12 cellular contexts compared by ENCODE assay signal in genomic region chr11:120401506-120401905, GRCh38.
A peak's percentile ranks its signal among the peaks of the same experiment; 100 is the strongest.
DNase-seq lines count a peak whose midpoint lies in the region; ATAC-seq and TF ChIP-seq lines count a peak whose summit lies in the region.
"Had no signal": no experiment of that assay in that cellular context is flagged by ENCODE, and none has a peak within 500 bp of the region (broad histone marks: within the 10 kb centered on the region; RNA-seq: fewer than 3 reads in every experiment).

No MANE protein-coding gene starts in this region.

- H4K20me1 ChIP-seq in PC-3 (ENCODE audit: low read length) (peaks cover 11% of the 10 kb centered on the region), osteoblast (ENCODE audit: insufficient read depth, low read length) (peaks cover 43% of the 10 kb centered on the region)

- TF ChIP-seq POLR2A in prostate gland (IDR thresholded peaks at IDR 0.05), result no peak

- H3K4me3 ChIP-seq in PC-3 (ENCODE audit: low read length), result peak overlapping the region; percentile 59
- no peak overlapping the region for H3K4me3 ChIP-seq in epithelial cell of esophagus (ENCODE audit: low read length)
- peak overlapping the region; percentile 68 for H3K4me3 ChIP-seq in osteoblast (ENCODE audit: insufficient read depth, low read length)
- no peak overlapping the region for H3K4me3 ChIP-seq in prostate gland
- H3K4me3 ChIP-seq: BLaER1, HAP-1 had no signal

- intact Hi-C loops in PC-3 (cut with micrococcal nuclease) (no loop called here), prostate gland (cut with DNase I) (loop anchor here (10.0 kb wide), 1 partner anchor 67 kb away; the partner anchor contains the start of gene ARHGEF12)

- H3K9me3 ChIP-seq in PC-3 (ENCODE audit: low read length) (no peaks in the 10 kb centered on the region), osteoblast (ENCODE audit: low read depth, low read length) (no peaks in the 10 kb centered on the region), prostate gland (no peaks in the 10 kb centered on the region)
- H3K9me3 ChIP-seq: BLaER1, HAP-1 had no signal

- H3K36me3 ChIP-seq in PC-3 (ENCODE audit: low read depth, low read length) (no peaks in the 10 kb centered on the region), osteoblast (ENCODE audit: insufficient read depth, low read length) (no peaks in the 10 kb centered on the region), prostate gland (no peaks in the 10 kb centered on the region)
- H3K36me3 ChIP-seq: BLaER1, HAP-1 had no signal

- H3K79me2 ChIP-seq in PC-3 (ENCODE audit: low read length) (peaks cover 80% of the 10 kb centered on the region), osteoblast (ENCODE audit: insufficient read depth, low read length) (peaks cover 83% of the 10 kb centered on the region)

- TF ChIP-seq CTCF in PC-3 (conservative IDR thresholded peaks at IDR 0.05; ENCODE audit: low read depth, low read length), result no peak
- TF ChIP-seq CTCF in epithelial cell of esophagus (IDR thresholded peaks at IDR 0.05; ENCODE audit: insufficient read depth, low read depth, low read length, missing control alignments), result no peak
- no peak for TF ChIP-seq CTCF in osteoblast (IDR thresholded peaks at IDR 0.05; ENCODE audit: extremely low read depth, low read depth, low read length)
- no peak for TF ChIP-seq CTCF in prostate gland (IDR thresholded peaks at IDR 0.05)

- CTCF ChIA-PET in PC-3 (lab: Charles Lee), result no interaction called here

- H3K4me1 ChIP-seq in PC-3 (ENCODE audit: insufficient read depth, low read length) (peaks cover 27% of the 10 kb centered on the region), osteoblast (ENCODE audit: insufficient read depth, low read length) (peaks cover 45% of the 10 kb centered on the region), prostate gland (replicated peaks) (peaks cover 2% of the 10 kb centered on the region)

- peak overlapping the region; percentile 81 for H3K4me2 ChIP-seq in PC-3 (ENCODE audit: low read length)
- H3K4me2 ChIP-seq in osteoblast (ENCODE audit: insufficient read depth, low read length), result peak overlapping the region; percentile 92
- H3K4me2 ChIP-seq: BLaER1 had no signal

- H3K27ac ChIP-seq in PC-3 (ENCODE audit: low read length) (peak overlapping the region; percentile 41), osteoblast (ENCODE audit: low read depth, low read length) (peak overlapping the region; percentile 78), prostate gland (no peak overlapping the region)
- H3K27ac ChIP-seq: BLaER1 had no signal

- no peaks in the 10 kb centered on the region for H3F3A ChIP-seq in PC-3 (ENCODE audit: low read length, unreplicated experiment)

- 17% methylated on average over 1 of the region's 1 CpG for WGBS in prostate gland

- no peak for ATAC-seq in PC-3
- ATAC-seq in GM21360 (IDR thresholded peaks at IDR 0.05; ENCODE audit: unreplicated experiment), result no peak

- DNase-seq in DMS79 treated with DMSO at 0.1 percent for 48 hours (lab: John Stamatoyannopoulos, UW), result peak; percentile 89
- DNase-seq in PC-3, result no peak
- peak; percentile 56 for DNase-seq in epithelial cell of esophagus (ENCODE audit: low read depth)
- no peak for DNase-seq in osteoblast (ENCODE audit: insufficient read length, low spot score, missing footprints)
- no peak for DNase-seq in H4 (ENCODE audit: low spot score)
- DNase-seq in prostate gland (ENCODE audit: low spot score), result no peak
- DNase-seq in kidney glomerular epithelial cell (lab: John Stamatoyannopoulos, UW), result no peak
- DNase-seq: central memory CD4-positive, alpha-beta T cell; NCI-H510A had no signal

- H3K27me3 ChIP-seq in PC-3 (ENCODE audit: low read length) (no peaks in the 10 kb centered on the region), osteoblast (ENCODE audit: insufficient read depth, low read length) (no peaks in the 10 kb centered on the region), prostate gland (replicated peaks; ENCODE audit: insufficient read depth) (no peaks in the 10 kb centered on the region)
- H3K27me3 ChIP-seq: BLaER1 had no signal

- no peaks in the 10 kb centered on the region for H3K9me2 ChIP-seq in PC-3 (replicated peaks; ENCODE audit: low read length)

- H2AFZ ChIP-seq in PC-3 (ENCODE audit: low read length) (no peak overlapping the region), osteoblast (ENCODE audit: low read length) (no peak overlapping the region)

- no TSS peak for BruUV-seq in PC-3 (replicated peaks; lab: Mats Ljungman, UMichigan)

- POLR2A ChIA-PET in PC-3 (lab: Charles Lee; ENCODE audit: unreplicated experiment), result no interaction called here

- H3K9ac ChIP-seq in PC-3 (ENCODE audit: low read length), result 0 out of 2 replicates have a peak overlapping the region, but pooled peaks have one; percentile 3
- H3K9ac ChIP-seq: BLaER1 had no signal

Comparison
In these comparisons a context has a peak if more than half of its experiments do, and no peak if none do; other contexts are left out.
1. DNase-seq: peak in DMS79 treated with DMSO at 0.1 percent for 48 hours (single experiment) and epithelial cell of esophagus (single experiment); none in PC-3 (single experiment), osteoblast (single experiment), H4 (single experiment), prostate gland (single experiment) and kidney glomerular epithelial cell (single experiment).
2. H3K27ac ChIP-seq: peak in PC-3 (single experiment) and osteoblast (single experiment); none in prostate gland (0 of 2).
3. H3K4me3 ChIP-seq: peak in PC-3 (single experiment) and osteoblast (single experiment); none in epithelial cell of esophagus (single experiment) and prostate gland (0 of 2).